Comparison of ENCODE assay signal across 22 cellular contexts in genomic region chr9:111649016-111649415, GRCh38.
"Had no signal": no experiment of that assay in that cellular context is flagged by ENCODE, and none has a peak within 500 bp of the region (broad histone marks: within the 10 kb centered on the region; RNA-seq: fewer than 3 reads in every experiment).

No MANE protein-coding gene starts in this region.

- H3K4me1 ChIP-seq: colonic mucosa, esophagus squamous epithelium, gastrocnemius medialis, heart right ventricle, left ventricle myocardium inferior, lower lobe of right lung had no signal

- H3K27me3 ChIP-seq: colonic mucosa, esophagus squamous epithelium, gastrocnemius medialis, heart right ventricle had no signal

- H3K9me3 ChIP-seq: colonic mucosa, esophagus squamous epithelium, gastrocnemius medialis, heart right ventricle, left ventricle myocardium inferior, lower lobe of right lung, mucosa of descending colon had no signal

- H3K36me3 ChIP-seq: colonic mucosa had no signal

- ATAC-seq: effector memory CD8-positive, alpha-beta T cell; esophagus mucosa; gastrocnemius medialis; heart right ventricle; left cardiac atrium; lower lobe of right lung; mucosa of descending colon had no signal

- H3K4me3 ChIP-seq: colonic mucosa, esophagus squamous epithelium, gastrocnemius medialis, heart right ventricle, left ventricle myocardium inferior, lower lobe of right lung, mucosa of descending colon had no signal

- DNase-seq: colonic mucosa; cortex of kidney; effector CD8-positive, alpha-beta T cell; effector memory CD8-positive, alpha-beta T cell; endodermal cell; erythroblast; esophagus squamous epithelium; foreskin fibroblast; foreskin melanocyte; gastrocnemius medialis; glutamatergic neuron; head of caudate nucleus; heart right ventricle; hippocampal formation; left cardiac atrium; left ventricle myocardium inferior; lower lobe of right lung; mesenchymal stem cell; mucosa of descending colon; naive B cell had no signal

- H3K27ac ChIP-seq: colonic mucosa, epithelial cell of prostate, esophagus squamous epithelium, gastrocnemius medialis, left ventricle myocardium inferior, lower lobe of right lung had no signal
